ENCODE assay signal across 22 cellular contexts in genomic region chr4:1402021-1402515, GRCh38. TPM values are rescaled to one million over a fixed set of nuclear protein-coding genes. Genes with fewer than 3 reads are reported as not detected.
A peak's percentile ranks its signal among the peaks of the same experiment; 100 is the strongest.
DNase-seq lines count a peak whose midpoint lies in the region; ATAC-seq and TF ChIP-seq lines count a peak whose summit lies in the region.
"Had no signal": no experiment of that assay in that cellular context is flagged by ENCODE, and none has a peak within 500 bp of the region (broad histone marks: within the 10 kb centered on the region; RNA-seq: fewer than 3 reads in every experiment).

No MANE protein-coding gene starts in this region.

- peak overlapping the region; percentile 64 for H3K18ac ChIP-seq in neuronal stem cell (ENCODE audit: low read length)

- no peak overlapping the region for H2BK5ac ChIP-seq in neuronal stem cell (ENCODE audit: low read length)

- ATAC-seq in activated T-cell treated with anti-CD3 and anti-CD28 coated beads, Interleukin-2, amount 50 U/mL, for 4 hours, result no peak
- ATAC-seq in GM21360 (IDR thresholded peaks at IDR 0.05; ENCODE audit: unreplicated experiment), result no peak
- ATAC-seq: natural killer cell treated with Interleukin-12 subunit alpha and Interleukin-12 subunit beta and Interleukin-15 and Interleukin-18, amount 100 ng/mL, for 72 hours; sciatic nerve had no signal

- H3K27ac ChIP-seq in neuronal stem cell (replicated peaks; ENCODE audit: low read length), result no peak overlapping the region
- H3K27ac ChIP-seq: left lung, parathyroid adenoma, suprapubic skin, vagina had no signal

- TF ChIP-seq CTCF in chondrocyte (IDR thresholded peaks at IDR 0.05), result no peak

- H2AFZ ChIP-seq in neuronal stem cell (ENCODE audit: low read length), result no peak overlapping the region
- H2AFZ ChIP-seq: parathyroid adenoma had no signal

- no peak overlapping the region for H2BK120ac ChIP-seq in neuronal stem cell (ENCODE audit: low read depth, low read length)

- no peaks in the 10 kb centered on the region for H3K36me3 ChIP-seq in neuronal stem cell (replicated peaks in 1 of 2; ENCODE audit: control insufficient read depth in 2 of 2, insufficient read depth in 2 of 2, low read length in 2 of 2)
- H3K36me3 ChIP-seq: left lung, suprapubic skin, vagina had no signal

- no peak overlapping the region for H3K14ac ChIP-seq in neuronal stem cell (ENCODE audit: low read length)

- no peaks in the 10 kb centered on the region for H3K36me3 Mint-ChIP-seq in activated T-cell treated with anti-CD3 and anti-CD28 coated beads, Interleukin-2, amount 50 U/mL, for 4 hours (ENCODE audit: insufficient read depth)
- H3K36me3 Mint-ChIP-seq in activated T-cell treated with anti-CD3 and anti-CD28 coated beads, Interleukin-2, amount 50 U/mL, for 24 hours (ENCODE audit: low read depth), result no peaks in the 10 kb centered on the region
- no peaks in the 10 kb centered on the region for H3K36me3 Mint-ChIP-seq in chondrocyte (ENCODE audit: low read depth)
- H3K36me3 Mint-ChIP-seq: natural killer cell treated with Interleukin-12 subunit alpha and Interleukin-12 subunit beta and Interleukin-15 and Interleukin-18, amount 100 ng/mL, for 72 hours had no signal

- H4K91ac ChIP-seq in neuronal stem cell (ENCODE audit: low read depth, low read length, poor library complexity), result no peak overlapping the region

- no peaks in the 10 kb centered on the region for H3K4me1 ChIP-seq in neuronal stem cell (ENCODE audit: control insufficient read depth in 2 of 2, insufficient read depth in 1 of 2, low read depth in 1 of 2, low read length in 2 of 2)
- H3K4me1 ChIP-seq: parathyroid adenoma had no signal

- H3K9me3 Mint-ChIP-seq in activated T-cell treated with anti-CD3 and anti-CD28 coated beads, Interleukin-2, amount 50 U/mL, for 4 hours, result no peaks in the 10 kb centered on the region
- no peaks in the 10 kb centered on the region for H3K9me3 Mint-ChIP-seq in activated T-cell treated with anti-CD3 and anti-CD28 coated beads, Interleukin-2, amount 50 U/mL, for 24 hours
- H3K9me3 Mint-ChIP-seq in chondrocyte (ENCODE audit: low read depth), result peaks cover 2% of the 10 kb centered on the region
- H3K9me3 Mint-ChIP-seq: mesothelial cell of epicardium; natural killer cell treated with Interleukin-12 subunit alpha and Interleukin-12 subunit beta and Interleukin-15 and Interleukin-18, amount 100 ng/mL, for 72 hours had no signal

- no peak overlapping the region for H3K4me2 ChIP-seq in neuronal stem cell (ENCODE audit: insufficient read depth, low read length, poor library complexity, severe bottlenecking)

- peak overlapping the region; percentile 37 for H2AK5ac ChIP-seq in neuronal stem cell (ENCODE audit: low read depth, low read length)

- no peak overlapping the region for H3K4me3 ChIP-seq in neuronal stem cell (ENCODE audit: low read length in 2 of 2)
- H3K4me3 ChIP-seq: K562, left lung, vagina had no signal

- H3K27ac Mint-ChIP-seq in activated T-cell treated with anti-CD3 and anti-CD28 coated beads, Interleukin-2, amount 50 U/mL, for 24 hours, result no peak overlapping the region
- no peak overlapping the region for H3K27ac Mint-ChIP-seq in chondrocyte (ENCODE audit: unreplicated experiment)
- H3K27ac Mint-ChIP-seq: mesothelial cell of epicardium; natural killer cell treated with Interleukin-12 subunit alpha and Interleukin-12 subunit beta and Interleukin-15 and Interleukin-18, amount 100 ng/mL, for 72 hours had no signal

- no peak overlapping the region for H3K4ac ChIP-seq in neuronal stem cell (ENCODE audit: low read length)

- H3K9me3 ChIP-seq in neuronal stem cell (replicated peaks in 1 of 2; ENCODE audit: control insufficient read depth in 2 of 2, insufficient read depth in 1 of 2, low read depth in 1 of 2, low read length in 2 of 2), result peaks cover 8 to 20% of the 10 kb centered on the region in 2 donors
- H3K9me3 ChIP-seq: suprapubic skin, vagina had no signal

- no peak overlapping the region for H2BK15ac ChIP-seq in neuronal stem cell (ENCODE audit: low read length)

- DNase-seq in activated T-cell treated with anti-CD3 and anti-CD28 coated beads, Interleukin-2, amount 50 U/mL, for 4 hours, result peak; percentile 3
- DNase-seq in activated T-cell treated with anti-CD3 and anti-CD28 coated beads, Interleukin-2, amount 50 U/mL, for 24 hours, result no peak
- peak; percentile 12 for DNase-seq in ELF-1 (ENCODE audit: low read depth, low spot score)
- DNase-seq in chondrocyte (ENCODE audit: low spot score), result peak; percentile 90
- DNase-seq in neuronal stem cell (ENCODE audit: low spot score), result no peak
- DNase-seq in superior temporal gyrus (ENCODE audit: extremely low spot score), result no peak
- no peak for DNase-seq in NAMALWA (ENCODE audit: low spot score)
- DNase-seq: C1 segment of cervical spinal cord, Calu3, MM.1S, NCI-H1436 treated with DMSO at 0.1 percent for 48 hours, T1000 had no signal

- H2BK12ac ChIP-seq in neuronal stem cell (ENCODE audit: low read length), result peak overlapping the region; percentile 10

- WGBS in neuronal stem cell (ENCODE audit: extremely low coverage in 2 of 2, insufficient read length in 2 of 2, insufficient replicate concordance in 1 of 2), 2 donors, result no CpG with 5 or more reads among the region's 24 CpGs

- H3K4me1 Mint-ChIP-seq in activated T-cell treated with anti-CD3 and anti-CD28 coated beads, Interleukin-2, amount 50 U/mL, for 4 hours (ENCODE audit: low read depth), result peaks cover 8% of the 10 kb centered on the region
- H3K4me1 Mint-ChIP-seq in activated T-cell treated with anti-CD3 and anti-CD28 coated beads, Interleukin-2, amount 50 U/mL, for 24 hours (ENCODE audit: low read depth), result peaks cover 6% of the 10 kb centered on the region
- H3K4me1 Mint-ChIP-seq in chondrocyte (ENCODE audit: low read depth), result no peaks in the 10 kb centered on the region
- H3K4me1 Mint-ChIP-seq: mesothelial cell of epicardium had no signal

- no peak overlapping the region for H3K4me3 Mint-ChIP-seq in activated T-cell treated with anti-CD3 and anti-CD28 coated beads, Interleukin-2, amount 50 U/mL, for 4 hours
- no peak overlapping the region for H3K4me3 Mint-ChIP-seq in activated T-cell treated with anti-CD3 and anti-CD28 coated beads, Interleukin-2, amount 50 U/mL, for 24 hours
- no peak overlapping the region for H3K4me3 Mint-ChIP-seq in chondrocyte (ENCODE audit: unreplicated experiment)
- H3K4me3 Mint-ChIP-seq: mesothelial cell of epicardium; natural killer cell treated with Interleukin-12 subunit alpha and Interleukin-12 subunit beta and Interleukin-15 and Interleukin-18, amount 100 ng/mL, for 72 hours had no signal

- no peak overlapping the region for H3K9ac ChIP-seq in neuronal stem cell (ENCODE audit: low read depth, low read length, poor library complexity)
- H3K9ac ChIP-seq: parathyroid adenoma had no signal

- H3K27me3 ChIP-seq in neuronal stem cell (ENCODE audit: control insufficient read depth in 3 of 3, insufficient read depth in 3 of 3, low read depth in 1 of 3, low read length in 3 of 3), result peaks cover 30 to 72% (median 56%) of the 10 kb centered on the region in 3 experiments

- H4K8ac ChIP-seq in neuronal stem cell (ENCODE audit: low read depth, low read length), result no peak overlapping the region

- peaks cover 3% of the 10 kb centered on the region for H3K79me1 ChIP-seq in neuronal stem cell (ENCODE audit: low read depth, low read length)

- peak overlapping the region; percentile 81 for H3K23ac ChIP-seq in neuronal stem cell (ENCODE audit: low read depth, low read length, poor library complexity)

- H3K27me3 Mint-ChIP-seq in activated T-cell treated with anti-CD3 and anti-CD28 coated beads, Interleukin-2, amount 50 U/mL, for 4 hours (ENCODE audit: low read depth), result peaks cover 36% of the 10 kb centered on the region
- peaks cover 44% of the 10 kb centered on the region for H3K27me3 Mint-ChIP-seq in activated T-cell treated with anti-CD3 and anti-CD28 coated beads, Interleukin-2, amount 50 U/mL, for 24 hours
- peaks cover 3% of the 10 kb centered on the region for H3K27me3 Mint-ChIP-seq in chondrocyte (ENCODE audit: low read depth)

RNA-seq across cellular contexts. Expression of gene NKX1-1, which starts 4.2 kb away (rescaled TPM):
- total RNA-seq in activated T-cell treated with anti-CD3 and anti-CD28 coated beads, Interleukin-2, amount 50 U/mL, for 4 hours, result not detected
- not detected in 3 replicates for total RNA-seq in chondrocyte
- not detected for polyA plus RNA-seq in neuronal stem cell (2013, experiment 1 of 2)
- not detected for polyA plus RNA-seq in neuronal stem cell (2013, experiment 2 of 2)
- total RNA-seq: Calu3; dermis microvascular lymphatic vessel endothelial cell; K562; left lung; mesothelial cell of epicardium; natural killer cell treated with Interleukin-12 subunit alpha and Interleukin-12 subunit beta and Interleukin-15 and Interleukin-18, amount 100 ng/mL, for 72 hours; sciatic nerve; suprapubic skin; vagina had no signal
- polyA plus RNA-seq: K562 had no signal

RNA-seq across cellular contexts. Expression of gene UVSSA, which starts 55.1 kb away (rescaled TPM):
- total RNA-seq in activated T-cell treated with anti-CD3 and anti-CD28 coated beads, Interleukin-2, amount 50 U/mL, for 4 hours, result 10 to 100 TPM; 17.2 to 20.5 (median 18.9) TPM
- total RNA-seq in chondrocyte, result 20.7 to 35.1 TPM (median 20.9 TPM) in 3 replicates
- polyA plus RNA-seq in neuronal stem cell (2013, experiment 1 of 2), result 8.6 TPM
- polyA plus RNA-seq in neuronal stem cell (2013, experiment 2 of 2), result 8.7 TPM

Comparison
In these comparisons a context has a peak if more than half of its experiments do, and no peak if none do; other contexts are left out.
1. DNase-seq: peak in activated T-cell treated with anti-CD3 and anti-CD28 coated beads, Interleukin-2, amount 50 U/mL, for 4 hours (single experiment), ELF-1 (single experiment) and chondrocyte (single experiment); none in activated T-cell treated with anti-CD3 and anti-CD28 coated beads, Interleukin-2, amount 50 U/mL, for 24 hours (single experiment), neuronal stem cell (single experiment), superior temporal gyrus (single experiment) and NAMALWA (single experiment).